ENCODE assay signal across 8 cellular contexts in the genomic region with DNA sequence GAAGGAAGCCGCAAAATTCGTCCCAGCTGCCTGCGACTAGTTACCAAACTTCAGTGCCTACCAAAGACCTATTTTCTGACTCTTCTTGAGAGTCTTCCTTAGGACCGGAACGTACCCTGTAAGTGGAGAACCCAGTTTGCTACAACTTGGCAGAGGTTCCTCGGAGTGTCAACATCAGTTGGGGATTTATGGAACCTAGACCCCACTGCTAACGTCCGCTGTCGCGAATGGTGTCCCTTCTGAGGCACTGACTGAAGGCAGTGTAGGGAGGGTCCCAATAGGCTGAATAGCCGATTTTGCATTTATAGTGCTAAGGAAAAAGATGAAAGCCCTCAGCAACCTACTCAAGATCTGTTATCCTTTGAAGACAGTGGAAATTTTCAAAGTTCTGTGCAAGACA. TPM values are rescaled to one million over a fixed set of nuclear protein-coding genes. Genes with fewer than 3 reads are reported as not detected.
DNase-seq lines count a peak whose midpoint lies in the region; ATAC-seq and TF ChIP-seq lines count a peak whose summit lies in the region.

No MANE protein-coding gene starts in this region.

- peaks cover 11% of the 10 kb centered on the region for H3K23me2 ChIP-seq in H9 (ENCODE audit: insufficient read length, low read depth, low read length, poor library complexity, severe bottlenecking)

- H3K9me3 ChIP-seq in H9 (ENCODE audit: control insufficient read depth, low read depth, low read length) (no peaks in the 10 kb centered on the region), gastroesophageal sphincter (no peaks in the 10 kb centered on the region), smooth muscle cell (replicated peaks; ENCODE audit: low read depth) (no peaks in the 10 kb centered on the region)

- no CpG with 5 or more reads among the region's 11 CpGs for WGBS in H9 (ENCODE audit: extremely low coverage, insufficient read length, low lambda C conversion rate)
- 0 to 3% methylated on average over 8 to 9 of the region's 11 CpGs for WGBS in gastroesophageal sphincter (ENCODE audit: low coverage in 1 of 2), 2 donors
- 9% methylated on average over 11 of the region's 11 CpGs for WGBS in smooth muscle cell (ENCODE audit: low lambda C conversion rate)

- peaks cover 23% of the 10 kb centered on the region for H3K27me3 Mint-ChIP-seq in H9 (ENCODE audit: low read depth)
- no peaks in the 10 kb centered on the region for H3K27me3 Mint-ChIP-seq in T-cell

- H3K36me3 Mint-ChIP-seq in H9 (ENCODE audit: insufficient read depth in 1 of 3, low read depth in 3 of 3) = no peaks in the 10 kb centered on the region
- H3K36me3 Mint-ChIP-seq in T-cell = peaks cover 21% of the 10 kb centered on the region

- POLR2A ChIA-PET in T-cell (lab: Charles Lee) = interaction anchor here (0.7 to 3.4 kb wide), 11 partner anchors 9 to 105 kb away, joined by 3 to 32 read pairs (median 4); no protein-coding TSS in a partner anchor

- peak; percentile 6 to 12 (median 8) for ATAC-seq in T-cell (replicated peaks in 1 of 4)
- no peak for ATAC-seq in gastroesophageal sphincter
- no peak for ATAC-seq in GM19328 (IDR thresholded peaks at IDR 0.05; ENCODE audit: unreplicated experiment)
- ATAC-seq in HG03442 (IDR thresholded peaks at IDR 0.05; ENCODE audit: unreplicated experiment) = no peak

- H2BK15ac ChIP-seq in H9 (ENCODE audit: low read depth, low read length) = no peak overlapping the region

- intact Hi-C loops in posterior vena cava (cut with DNase I) = no loop called here

- H2AK5ac ChIP-seq in H9 (ENCODE audit: insufficient read length, low read length) = no peak overlapping the region

- no peak overlapping the region for H3K14ac ChIP-seq in H9 (ENCODE audit: insufficient read depth, low read length)

- H4K91ac ChIP-seq in H9 (ENCODE audit: insufficient read length, low read depth, low read length) = no peak overlapping the region

- no peak overlapping the region for H4K8ac ChIP-seq in H9 (replicated peaks; ENCODE audit: insufficient read length, low read depth, low read length)

- no peaks in the 10 kb centered on the region for H3K36me3 ChIP-seq in gastroesophageal sphincter
- H3K36me3 ChIP-seq in smooth muscle cell (ENCODE audit: low read depth) = no peaks in the 10 kb centered on the region

- H3K27ac ChIP-seq in H9 (ENCODE audit: insufficient read length, low read depth, low read length) (no peak overlapping the region), gastroesophageal sphincter (peak overlapping the region in 3 of 4 donors; percentile 76 to 87 (median 82)), smooth muscle cell (ENCODE audit: low read depth) (no peak overlapping the region)

- H3K79me1 ChIP-seq in H9 (ENCODE audit: insufficient read depth, low read depth, low read length, poor library complexity, severe bottlenecking) = no peaks in the 10 kb centered on the region

- H4K20me1 ChIP-seq in H9 (ENCODE audit: control insufficient read depth, insufficient read depth, insufficient read length) (no peaks in the 10 kb centered on the region), smooth muscle cell (ENCODE audit: low read depth) (peaks cover 44% of the 10 kb centered on the region)

- H3K4me1 ChIP-seq in H9 (ENCODE audit: insufficient read depth, low read length) (peaks cover 5% of the 10 kb centered on the region; the same call in 1 of the 2 replicates), gastroesophageal sphincter (peaks cover 0 to 18% (median 4%) of the 10 kb centered on the region in 3 donors), smooth muscle cell (ENCODE audit: low read depth) (peaks cover 19% of the 10 kb centered on the region)

- no peak for TF ChIP-seq POLR2A in gastroesophageal sphincter (IDR thresholded peaks at IDR 0.05)

- peak overlapping the region; percentile 97 for H3K4me2 ChIP-seq in H9 (ENCODE audit: insufficient read depth, insufficient read length, low read length)
- H3K4me2 ChIP-seq in smooth muscle cell = peak overlapping the region; percentile 92

- no peak overlapping the region for H4K5ac ChIP-seq in H9 (ENCODE audit: insufficient read length, low read depth, low read length)

- H2BK120ac ChIP-seq in H9 (ENCODE audit: low read depth, low read length, poor library complexity, severe bottlenecking) = no peak overlapping the region

- H3K4ac ChIP-seq in H9 (ENCODE audit: low read depth, low read length) = no peak overlapping the region

- H2AFZ ChIP-seq in H9 (ENCODE audit: low read length) (peak overlapping the region; percentile 82), smooth muscle cell (ENCODE audit: low read depth) (peak overlapping the region; percentile 94)

- no peaks in the 10 kb centered on the region for H3K9me3 Mint-ChIP-seq in H9
- no peaks in the 10 kb centered on the region for H3K9me3 Mint-ChIP-seq in T-cell

- peak overlapping the region; percentile 43 for H3K9ac ChIP-seq in H9 (ENCODE audit: extremely low read depth, insufficient read length, low read length)
- no peak overlapping the region for H3K9ac ChIP-seq in smooth muscle cell (ENCODE audit: low read depth)

- CTCF ChIA-PET in T-cell (lab: Charles Lee) = interaction anchor here in 1 of 2 donors (1.0 kb wide), 1 partner anchor 105 kb away, joined by 3 read pairs; no protein-coding TSS in a partner anchor

- no peak for DNase-seq in H9
- DNase-seq in T-cell = no peak
- DNase-seq in smooth muscle cell (lab: John Stamatoyannopoulos, UW; ENCODE audit: unreplicated experiment) = no peak
- DNase-seq in activated effector memory CD4-positive, alpha-beta T cell treated with anti-CD3 and anti-CD28 coated beads, Interleukin-2, amount 50 U/mL, for 16 hours = no peak
- DNase-seq in posterior vena cava (ENCODE audit: low spot score) = no peak

- no peak overlapping the region for H3K56ac ChIP-seq in H9 (ENCODE audit: insufficient read length, low read depth, low read length)

- H3F3A ChIP-seq in smooth muscle cell (ENCODE audit: low read depth) = peaks cover 10% of the 10 kb centered on the region

- TF ChIP-seq EP300 in gastroesophageal sphincter (IDR thresholded peaks at IDR 0.05) = no peak

- H2BK5ac ChIP-seq in H9 (ENCODE audit: insufficient read length, low read length) = no peak overlapping the region

- H3K4me1 Mint-ChIP-seq in H9 (peaks cover 31 to 40% of the 10 kb centered on the region in 2 experiments), T-cell (peaks cover 43 to 50% (median 47%) of the 10 kb centered on the region in 3 donors)

- no peak overlapping the region for H3T11ph ChIP-seq in H9 (ENCODE audit: low read length)

- H3K18ac ChIP-seq in H9 (ENCODE audit: insufficient read length, low read depth, low read length) = no peak overlapping the region

- H3K23ac ChIP-seq in H9 (ENCODE audit: insufficient read length, low read depth, low read length) = no peak overlapping the region

- H3K27me3 ChIP-seq in H9 (ENCODE audit: insufficient read depth, low read length) (no peaks in the 10 kb centered on the region), gastroesophageal sphincter (no peaks in the 10 kb centered on the region), smooth muscle cell (ENCODE audit: low read depth) (no peaks in the 10 kb centered on the region)

- H2BK20ac ChIP-seq in H9 (ENCODE audit: low read depth, low read length, poor library complexity, severe bottlenecking) = no peak overlapping the region

- TF ChIP-seq CTCF in H9 (conservative IDR thresholded peaks at IDR 0.05) (no peak), gastroesophageal sphincter (IDR thresholded peaks at IDR 0.05) (no peak), smooth muscle cell (IDR thresholded peaks at IDR 0.05; ENCODE audit: borderline replicate concordance, insufficient read depth, poor library complexity, severe bottlenecking) (no peak)

- no peak overlapping the region for H2BK12ac ChIP-seq in H9 (ENCODE audit: insufficient read length, low read depth, low read length)

- H3K27ac Mint-ChIP-seq in H9 (no peak overlapping the region), T-cell (peak overlapping the region; percentile 92)

- H3K79me2 ChIP-seq in H9 (ENCODE audit: insufficient read depth, low read length) = peaks cover 1% of the 10 kb centered on the region; the same call in 1 of the 2 replicates
- H3K79me2 ChIP-seq in smooth muscle cell (ENCODE audit: low read depth) = peaks cover 44% of the 10 kb centered on the region

- H3K4me3 ChIP-seq in gastroesophageal sphincter (peak overlapping the region; percentile 45 to 69), smooth muscle cell (peak overlapping the region; percentile 90)

- H3K4me3 Mint-ChIP-seq in H9 (peak overlapping the region; percentile 76 to 81), T-cell (peak overlapping the region; percentile 84 to 99 (median 84))

RNA-seq across cellular contexts. Expression of gene STK17B, which starts 0.6 kb away (rescaled TPM):
- total RNA-seq in H9 (2021) = 6.1 and 6.3 TPM in 2 replicates
- 100 to 1,000 TPM; 218 to 478 (median 248) TPM for total RNA-seq in T-cell
- 10 to 100 TPM in 2 of 4 donors, 1 to 10 TPM in 2; 3.6 to 21.1 (median 11.9) TPM for total RNA-seq in gastroesophageal sphincter
- 165 and 190 TPM in 2 replicates for total RNA-seq in smooth muscle cell
- 26.6 and 33.5 TPM in 2 replicates for polyA plus RNA-seq in smooth muscle cell
- total RNA-seq in posterior vena cava = 10 to 100 TPM; 23.3 to 31.8 TPM

Comparison
In these comparisons a context has a peak if more than half of its experiments do, and no peak if none do; other contexts are left out.
1. H3K27ac ChIP-seq: peak in gastroesophageal sphincter (3 of 4); none in H9 (single experiment) and smooth muscle cell (single experiment).
2. H3K27ac Mint-ChIP-seq: peak in T-cell (2 of 2); none in H9 (0 of 3).
3. ATAC-seq: peak in T-cell (4 of 4); none in gastroesophageal sphincter (single experiment), GM19328 (single experiment) and HG03442 (single experiment).